In the genomic region with DNA sequence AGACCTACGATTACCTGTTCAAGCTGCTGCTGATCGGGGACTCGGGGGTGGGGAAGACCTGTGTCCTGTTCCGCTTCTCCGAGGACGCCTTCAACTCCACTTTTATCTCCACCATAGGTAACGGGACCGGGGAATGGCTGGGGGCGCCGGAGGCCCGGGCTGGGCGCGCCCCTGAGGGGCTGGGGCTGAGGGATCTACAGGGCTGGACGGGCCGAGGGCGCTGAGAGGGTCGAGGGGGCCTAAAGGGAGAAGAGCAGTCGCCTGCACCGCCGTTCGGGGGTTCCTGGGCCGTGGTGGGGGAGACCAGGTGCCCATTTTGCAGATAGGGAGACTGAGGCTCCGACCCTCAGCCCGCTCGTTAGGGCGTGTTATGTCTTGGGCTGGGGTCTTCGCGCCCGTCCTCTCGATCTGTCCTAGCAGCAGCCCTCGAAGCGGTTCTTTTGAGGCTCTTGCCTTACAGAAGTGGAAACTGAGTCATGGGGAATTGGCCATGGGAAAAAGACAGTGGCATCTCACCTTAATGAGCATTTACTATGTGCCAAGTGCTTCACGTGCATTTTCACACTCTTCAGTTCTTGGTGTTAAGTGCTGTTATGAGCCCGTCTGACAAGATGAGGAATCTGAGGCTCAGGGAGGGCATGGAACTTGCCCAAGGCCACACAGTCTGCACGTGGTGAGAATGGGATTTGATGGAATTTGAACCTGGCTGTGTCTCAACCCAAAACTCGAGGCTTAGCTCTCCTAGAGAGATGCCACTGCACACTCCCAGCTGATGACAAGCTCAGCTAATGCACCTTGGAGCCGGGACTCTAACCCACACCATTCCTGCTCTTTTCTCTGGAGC, we compare ENCODE assay signal across 9 cellular contexts. TPM values are rescaled to one million over a fixed set of nuclear protein-coding genes. Genes with fewer than 3 reads are reported as not detected.
DNase-seq lines count a peak whose midpoint lies in the region.
"Had no signal": no experiment of that assay in that cellular context is flagged by ENCODE, and none has a peak within 500 bp of the region (broad histone marks: within the 10 kb centered on the region; RNA-seq: fewer than 3 reads in every experiment).

No MANE protein-coding gene starts in this region.

- H3K27me3 ChIP-seq in layer of hippocampus (ENCODE audit: control insufficient read depth, insufficient read depth, low read length), result no peaks in the 10 kb centered on the region
- H3K27me3 ChIP-seq in thymus (ENCODE audit: control insufficient read depth, insufficient read depth), result no peaks in the 10 kb centered on the region

- H3K27me3 Mint-ChIP-seq in activated CD4-positive, alpha-beta T cell treated with anti-CD3 and anti-CD28 coated beads, Interleukin-2, amount 10 ng/mL, durations not matched to agents 7 days and 5 days, result no peaks in the 10 kb centered on the region

- peak overlapping the region; percentile 98 for H3K27ac Mint-ChIP-seq in activated CD4-positive, alpha-beta T cell treated with anti-CD3 and anti-CD28 coated beads, Interleukin-2, amount 10 ng/mL, durations not matched to agents 7 days and 5 days

- peaks cover 9% of the 10 kb centered on the region for H3K4me1 ChIP-seq in thymus (ENCODE audit: control insufficient read depth, insufficient read depth, low read length)

- CTCF ChIA-PET in activated CD4-positive, alpha-beta T cell treated with anti-CD3 and anti-CD28 coated beads, Interleukin-2, amount 10 ng/mL, durations not matched to agents 7 days and 5 days (lab: Charles Lee), result interaction anchor here (0.7 to 2.5 kb wide), 11 partner anchors 12 to 103 kb away, joined by 3 to 9 read pairs (median 5); a partner anchor contains a TSS

- POLR2A ChIA-PET in activated CD4-positive, alpha-beta T cell treated with anti-CD3 and anti-CD28 coated beads, Interleukin-2, amount 10 ng/mL, durations not matched to agents 7 days and 5 days (lab: Charles Lee), result interaction anchor here (0.5 to 1.7 kb wide), 4 partner anchors 31 to 44 kb away, joined by 4 to 5 read pairs (median 4); a partner anchor contains a TSS

- WGBS in adipose tissue, 3 donors, result 1 to 2% (median 2%) methylated on average over 31 to 37 of the region's 37 CpGs
- 3% methylated on average over 37 of the region's 37 CpGs for whole genome bisulfite sequencing in thymus

- peak overlapping the region; percentile 99 for H3K4me3 Mint-ChIP-seq in activated CD4-positive, alpha-beta T cell treated with anti-CD3 and anti-CD28 coated beads, Interleukin-2, amount 10 ng/mL, durations not matched to agents 7 days and 5 days

- no peaks in the 10 kb centered on the region for H3K9me3 ChIP-seq in thymus (ENCODE audit: control insufficient read depth)

- H3K36me3 Mint-ChIP-seq in activated CD4-positive, alpha-beta T cell treated with anti-CD3 and anti-CD28 coated beads, Interleukin-2, amount 10 ng/mL, durations not matched to agents 7 days and 5 days (ENCODE audit: low read depth), result peaks cover 31% of the 10 kb centered on the region

- peak overlapping the region; percentile 56 for H3K4me3 ChIP-seq in thymus (ENCODE audit: low read length)

- H3K36me3 ChIP-seq in thymus (ENCODE audit: control insufficient read depth, insufficient read depth), result peaks cover 18% of the 10 kb centered on the region

- H3K27ac ChIP-seq in adipose tissue (ENCODE audit: low read depth, low read length), result peak overlapping the region; percentile 69
- H3K27ac ChIP-seq in layer of hippocampus (ENCODE audit: low read depth, low read length), result peak overlapping the region; percentile 85
- H3K27ac ChIP-seq in thymus (ENCODE audit: low read depth), result peak overlapping the region; percentile 77

- H3K9me3 Mint-ChIP-seq in activated CD4-positive, alpha-beta T cell treated with anti-CD3 and anti-CD28 coated beads, Interleukin-2, amount 10 ng/mL, durations not matched to agents 7 days and 5 days, result no peaks in the 10 kb centered on the region

- DNase-seq in activated CD4-positive, alpha-beta T cell treated with anti-CD3 and anti-CD28 coated beads, Interleukin-2, amount 10 ng/mL, durations not matched to agents 7 days and 5 days, result no peak
- no peak for DNase-seq in activated CD4-positive, alpha-beta T cell treated with anti-CD3 and anti-CD28 coated beads, Interleukin-2, amount 50 U/mL, for 4 hours
- DNase-seq in stimulated activated CD8-positive, alpha-beta memory T cell treated with anti-CD3 and anti-CD28 coated beads, Interleukin-4, amount 100 ng/mL, for 48 hours, result no peak
- DNase-seq in NCI-H345 treated with DMSO at 0.1 percent for 48 hours (lab: John Stamatoyannopoulos, UW; ENCODE audit: unreplicated experiment) (no peak), DMS153 (lab: John Stamatoyannopoulos, UW) (no peak)

- H3K4me1 Mint-ChIP-seq in activated CD4-positive, alpha-beta T cell treated with anti-CD3 and anti-CD28 coated beads, Interleukin-2, amount 10 ng/mL, durations not matched to agents 7 days and 5 days, result peaks cover 47% of the 10 kb centered on the region

RNA-seq across cellular contexts. Expression of a gene that starts 0.4 kb away (rescaled TPM):
- 100 to 1,000 TPM; 167 to 175 TPM for total RNA-seq in activated CD4-positive, alpha-beta T cell treated with anti-CD3 and anti-CD28 coated beads, Interleukin-2, amount 10 ng/mL, durations not matched to agents 7 days and 5 days
- 10 to 100 TPM; 20.8 to 31.9 (median 27.8) TPM for polyA plus RNA-seq in adipose tissue
- polyA plus RNA-seq in thymus, result 32.8 TPM

RNA-seq across cellular contexts. Expression of a gene that starts 31.4 kb away (rescaled TPM):
- 10 to 100 TPM; 70.7 to 76.9 TPM for total RNA-seq in activated CD4-positive, alpha-beta T cell treated with anti-CD3 and anti-CD28 coated beads, Interleukin-2, amount 10 ng/mL, durations not matched to agents 7 days and 5 days
- 1 to 10 TPM in 2 of 3 donors, under 1 TPM in 1; 0.56 to 4.3 (median 1.7) TPM for polyA plus RNA-seq in adipose tissue
- 40.4 TPM for polyA plus RNA-seq in thymus
- total RNA-seq: Daoy had no signal

RNA-seq across cellular contexts. Expression of a gene that starts 35.8 kb away (rescaled TPM):
- 100 to 1,000 TPM; 422 to 485 TPM for total RNA-seq in activated CD4-positive, alpha-beta T cell treated with anti-CD3 and anti-CD28 coated beads, Interleukin-2, amount 10 ng/mL, durations not matched to agents 7 days and 5 days
- polyA plus RNA-seq in adipose tissue (100 to 1,000 TPM in 2 of 3 donors, 10 to 100 TPM in 1; 64.8 to 605 (median 330) TPM), thymus (253 TPM)
